Comparison of ENCODE assay signal across 17 cellular contexts in the genomic region with DNA sequence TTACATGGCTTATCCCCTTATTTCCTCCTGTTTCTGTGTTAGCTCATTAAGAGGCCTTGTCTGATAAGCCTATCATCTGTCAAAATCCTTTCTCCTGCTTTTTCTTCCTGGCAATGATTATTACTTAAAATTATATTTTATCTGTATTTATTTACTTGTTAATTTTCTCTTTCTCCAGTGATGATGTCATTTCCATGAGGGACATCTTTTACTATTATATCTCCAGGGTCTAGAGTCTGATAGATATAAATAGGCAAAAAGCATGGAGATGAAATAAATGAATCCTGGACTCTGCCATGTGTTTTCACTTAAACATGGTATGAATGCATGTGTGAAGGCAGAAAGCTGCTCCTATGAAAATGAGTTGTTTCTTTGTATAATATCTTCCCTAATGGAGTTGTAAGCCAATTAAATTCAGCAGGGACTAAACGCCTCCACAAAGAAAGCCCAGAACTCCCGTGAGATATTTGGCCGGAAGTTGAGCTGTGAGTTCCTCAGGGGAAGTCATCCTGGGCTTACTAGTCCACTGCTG.
DNase-seq lines count a peak whose midpoint lies in the region; ATAC-seq, FAIRE-seq and TF ChIP-seq lines count a peak whose summit lies in the region.
"Had no signal": no experiment of that assay in that cellular context is flagged by ENCODE, and none has a peak within 500 bp of the region (broad histone marks: within the 10 kb centered on the region; RNA-seq: fewer than 3 reads in every experiment).

No MANE protein-coding gene starts in this region.

- H2AFZ ChIP-seq in HepG2 (ENCODE audit: low read length) (no peak overlapping the region), SK-N-SH (ENCODE audit: low read depth) (no peak overlapping the region; the same call in 1 of the 2 replicates), endothelial cell of umbilical vein (ENCODE audit: low read depth, low read length) (peak overlapping the region; percentile 50)

- H3K4me2 ChIP-seq in HepG2 (ENCODE audit: low read depth, low read length): no peak overlapping the region
- H3K4me2 ChIP-seq in SK-N-SH: no peak overlapping the region
- H3K4me2 ChIP-seq in endothelial cell of umbilical vein (ENCODE audit: insufficient read depth, low read length): no peak overlapping the region

- intact Hi-C loops in HepG2 (cut with micrococcal nuclease; ENCODE audit: unreplicated experiment): no loop called here
- intact Hi-C loops in right lobe of liver (cut with DNase I): no loop called here
- intact Hi-C loops in endothelial cell of umbilical vein (cut with micrococcal nuclease): no loop called here

- no peaks in the 10 kb centered on the region for H3K9me1 ChIP-seq in endothelial cell of umbilical vein (replicated peaks; ENCODE audit: control insufficient read depth, extremely low read depth, insufficient read depth, low read length)

- no peaks in the 10 kb centered on the region for H4K20me1 ChIP-seq in HepG2 (ENCODE audit: insufficient read depth, low read length)
- no peaks in the 10 kb centered on the region for H4K20me1 ChIP-seq in SK-N-SH (ENCODE audit: insufficient read depth)
- no peaks in the 10 kb centered on the region for H4K20me1 ChIP-seq in endothelial cell of umbilical vein (replicated peaks; ENCODE audit: control insufficient read depth, extremely low read depth, insufficient read depth, low read length)
- H4K20me1 ChIP-seq: BLaER1 treated with 17β-estradiol and CSF1 and Interleukin-3, amounts not matched to agents 10 nM and 100 nM had no signal

- H3K9me2 ChIP-seq in SK-N-SH: no peaks in the 10 kb centered on the region

- no peaks in the 10 kb centered on the region; a peak in 1 of 5 replicates for H3K27me3 ChIP-seq in HepG2 (ENCODE audit: control insufficient read depth in 1 of 2, insufficient read depth in 2 of 2, low read length in 2 of 2)
- H3K27me3 ChIP-seq in right lobe of liver: no peaks in the 10 kb centered on the region
- H3K27me3 ChIP-seq in SK-N-SH (ENCODE audit: insufficient read depth): no peaks in the 10 kb centered on the region
- H3K27me3 ChIP-seq in endothelial cell of umbilical vein (ENCODE audit: control insufficient read depth in 2 of 2, insufficient read depth in 2 of 2, low read length in 2 of 2): no peaks in the 10 kb centered on the region
- H3K27me3 ChIP-seq in effector memory CD4-positive, alpha-beta T cell (replicated peaks; ENCODE audit: control insufficient read depth, insufficient read depth, low read length, poor library complexity, severe bottlenecking): no peaks in the 10 kb centered on the region
- H3K27me3 ChIP-seq: BLaER1 treated with 17β-estradiol and CSF1 and Interleukin-3, amounts not matched to agents 10 nM and 100 nM had no signal

- 4% methylated on average over 3 of the region's 3 CpGs for WGBS in HepG2 (ENCODE audit: low lambda C conversion rate)
- 3% methylated on average over 3 of the region's 3 CpGs for whole genome bisulfite sequencing in right lobe of liver (ENCODE audit: insufficient coverage, low coverage, low lambda C conversion rate, missing lambda C conversion rate)
- 6% methylated on average over 3 of the region's 3 CpGs for WGBS in SK-N-SH (ENCODE audit: low lambda C conversion rate)

- H3K9me3 ChIP-seq in HepG2 (ENCODE audit: low read length) (no peaks in the 10 kb centered on the region), right lobe of liver (no peaks in the 10 kb centered on the region), SK-N-SH (no peaks in the 10 kb centered on the region), endothelial cell of umbilical vein (replicated peaks; ENCODE audit: control insufficient read depth, insufficient read depth, low read length) (no peaks in the 10 kb centered on the region)
- no peaks in the 10 kb centered on the region for H3K9me3 ChIP-seq in effector memory CD4-positive, alpha-beta T cell (ENCODE audit: control insufficient read depth, low read length)

- CTCF ChIA-PET in HepG2 (lab: Yijun Ruan, JAX; ENCODE audit: low intra/inter-chr PET ratio, low total read pairs): no interaction called here
- CTCF ChIA-PET in SK-N-SH (lab: Yijun Ruan, JAX): interaction anchor here (1.1 to 1.3 kb wide), 2 partner anchors 25 to 314 kb away, joined by 3 to 4 read pairs; no protein-coding TSS in a partner anchor
- CTCF ChIA-PET in endothelial cell of umbilical vein (lab: Charles Lee): interaction anchor here (1.1 kb wide), 1 partner anchor 26 kb away, joined by 3 read pairs; no protein-coding TSS in a partner anchor

- ATAC-seq in HepG2 (no peak), right lobe of liver (no peak), omental fat pad (ENCODE audit: low FRiP score) (no peak)

- no peaks in the 10 kb centered on the region for H3F3A ChIP-seq in SK-N-SH (replicated peaks; ENCODE audit: insufficient read depth)

- H3K9ac ChIP-seq in HepG2 (ENCODE audit: insufficient read depth, low read depth, low read length): no peak overlapping the region
- no peak overlapping the region for H3K9ac ChIP-seq in SK-N-SH
- no peak overlapping the region for H3K9ac ChIP-seq in endothelial cell of umbilical vein (replicated peaks; ENCODE audit: extremely low read depth, insufficient read depth, low read length)
- H3K9ac ChIP-seq: BLaER1 treated with 17β-estradiol and CSF1 and Interleukin-3, amounts not matched to agents 10 nM and 100 nM had no signal

- H3K4me1 ChIP-seq in HepG2 (ENCODE audit: insufficient read depth, low read length) (no peaks in the 10 kb centered on the region), right lobe of liver (no peaks in the 10 kb centered on the region), SK-N-SH (ENCODE audit: control insufficient read depth in 1 of 2, insufficient read depth in 2 of 2, low read depth in 1 of 2, low read length in 1 of 2) (no peaks in the 10 kb centered on the region; a peak in 2 of 4 replicates), endothelial cell of umbilical vein (ENCODE audit: control insufficient read depth, extremely low read depth, insufficient read depth, low read length) (no peaks in the 10 kb centered on the region)
- H3K4me1 ChIP-seq in effector memory CD4-positive, alpha-beta T cell (ENCODE audit: control insufficient read depth, insufficient read depth, low read length, poor library complexity, severe bottlenecking): no peaks in the 10 kb centered on the region

- H3K4me3 ChIP-seq in HepG2 (replicated peaks in 1 of 3; ENCODE audit: insufficient read depth in 1 of 3, low read depth in 2 of 3, low read length in 3 of 3) (no peak overlapping the region), right lobe of liver (no peak overlapping the region), SK-N-SH (ENCODE audit: low read depth in 2 of 2, low read length in 1 of 2) (no peak overlapping the region), endothelial cell of umbilical vein (replicated peaks in 1 of 3; ENCODE audit: insufficient read depth in 1 of 3, low read depth in 1 of 3, low read length in 3 of 3) (no peak overlapping the region)
- H3K4me3 ChIP-seq in effector memory CD4-positive, alpha-beta T cell (ENCODE audit: insufficient read depth, low read depth, low read length, poor library complexity, severe bottlenecking): no peak overlapping the region
- H3K4me3 ChIP-seq: BLaER1 treated with 17β-estradiol and CSF1 and Interleukin-3, amounts not matched to agents 10 nM and 100 nM had no signal

- no peak for TF ChIP-seq POLR2A in HepG2 (IDR thresholded peaks at IDR 0.05; ENCODE audit: insufficient read depth in 1 of 2, low read depth in 2 of 2, low read length in 2 of 2)
- no peak for TF ChIP-seq POLR2A in right lobe of liver (IDR thresholded peaks at IDR 0.05)
- no peak for TF ChIP-seq POLR2A in endothelial cell of umbilical vein (IDR thresholded peaks at IDR 0.05; ENCODE audit: low read depth, low read length)

- POLR2A ChIA-PET in HepG2 (lab: Yijun Ruan, JAX) (no interaction called here), SK-N-SH (lab: Yijun Ruan, JAX) (no interaction called here), endothelial cell of umbilical vein (lab: Charles Lee) (no interaction called here)

- DNase-seq in HepG2 (ENCODE audit: low spot score) (no peak), right lobe of liver (no peak), SK-N-SH (peak; percentile 21), endothelial cell of umbilical vein (ENCODE audit: low read depth, low spot score) (no peak), omental fat pad (ENCODE audit: low spot score) (no peak), DMS153 treated with DMSO at 0.1 percent for 48 hours (lab: John Stamatoyannopoulos, UW; ENCODE audit: unreplicated experiment) (no peak), caudate nucleus (lab: John Stamatoyannopoulos, UW) (no peak)
- DNase-seq in effector memory CD4-positive, alpha-beta T cell: no peak
- DNase-seq: CD4-positive, alpha-beta memory T cell; DMS79 treated with DMSO at 0.1 percent for 48 hours; GDM1; H7; IMR-90; KBM-7 had no signal

- no peak for TF ChIP-seq EP300 in HepG2 (IDR thresholded peaks at IDR 0.05; ENCODE audit: low read depth in 2 of 2, low read length in 2 of 2)
- no peak for TF ChIP-seq EP300 in HepG2 (CRISPR knock-in tag; IDR thresholded peaks at IDR 0.05; ENCODE audit: borderline replicate concordance)
- no peak; a peak in 1 of 4 replicates for TF ChIP-seq EP300 in SK-N-SH (IDR thresholded peaks at IDR 0.05; ENCODE audit: borderline replicate concordance in 1 of 2, low read depth in 1 of 2, low read length in 1 of 2)

- TF ChIP-seq CTCF in HepG2 (CRISPR knock-in tag; IDR thresholded peaks at IDR 0.05): no peak
- TF ChIP-seq CTCF in right lobe of liver (IDR thresholded peaks at IDR 0.05): no peak
- TF ChIP-seq CTCF in SK-N-SH (IDR thresholded peaks at IDR 0.05): no peak
- TF ChIP-seq CTCF in endothelial cell of umbilical vein (IDR thresholded peaks at IDR 0.05; ENCODE audit: extremely low read depth in 1 of 2, insufficient read depth in 1 of 2, low read depth in 1 of 2, low read length in 2 of 2): no peak
- no peak for TF ChIP-seq CTCF in omental fat pad (IDR thresholded peaks at IDR 0.05)

- H3K36me3 ChIP-seq in HepG2 (replicated peaks in 1 of 2; ENCODE audit: control insufficient read depth in 1 of 2, insufficient read depth in 2 of 2, low read length in 2 of 2): no peaks in the 10 kb centered on the region
- no peaks in the 10 kb centered on the region for H3K36me3 ChIP-seq in right lobe of liver
- H3K36me3 ChIP-seq in SK-N-SH (replicated peaks in 1 of 2; ENCODE audit: control insufficient read depth in 1 of 2, insufficient read depth in 2 of 2, low read length in 1 of 2): no peaks in the 10 kb centered on the region
- H3K36me3 ChIP-seq in endothelial cell of umbilical vein (ENCODE audit: control insufficient read depth in 2 of 2, extremely low read depth in 1 of 2, insufficient read depth in 2 of 2, low read length in 2 of 2): no peaks in the 10 kb centered on the region
- no peaks in the 10 kb centered on the region for H3K36me3 ChIP-seq in effector memory CD4-positive, alpha-beta T cell (ENCODE audit: control insufficient read depth, insufficient read depth, low read length)
- H3K36me3 ChIP-seq: BLaER1 treated with 17β-estradiol and CSF1 and Interleukin-3, amounts not matched to agents 10 nM and 100 nM had no signal

- H3K79me2 ChIP-seq in HepG2 (ENCODE audit: insufficient read depth, low read length) (no peaks in the 10 kb centered on the region), SK-N-SH (ENCODE audit: insufficient read depth) (no peaks in the 10 kb centered on the region), endothelial cell of umbilical vein (ENCODE audit: control insufficient read depth, insufficient read depth, low read length) (no peaks in the 10 kb centered on the region)

- FAIRE-seq in HepG2 (lab: Jason Lieb, UNC) (no peak), endothelial cell of umbilical vein (lab: Jason Lieb, UNC) (peak; percentile 18)
- FAIRE-seq: GM19239 had no signal

- in situ Hi-C loops in HepG2 (cut with HindIII; ENCODE audit: extremely low pct_ligation_motif_present, low pct_unique_long_range_greater_than_20kb): no loop called here

- dilution Hi-C loops in endothelial cell of umbilical vein (cut with MboI; ENCODE audit: extremely low pct_ligation_motif_present, low sequenced_read_pairs): no loop called here

- H3K27ac ChIP-seq in HepG2 (ENCODE audit: extremely low read length, insufficient read depth, low read length) (no peak overlapping the region), right lobe of liver (no peak overlapping the region), SK-N-SH (ENCODE audit: low read depth in 2 of 2, low read length in 1 of 2) (peak overlapping the region in 1 of 2 experiments; percentile 82; a peak in 2 of 4 replicates), endothelial cell of umbilical vein (ENCODE audit: insufficient read depth, low read depth, low read length) (no peak overlapping the region), caudate nucleus (ENCODE audit: low read depth, low read length) (no peak overlapping the region)
- H3K27ac ChIP-seq in effector memory CD4-positive, alpha-beta T cell (ENCODE audit: insufficient read depth, low read length, poor library complexity, severe bottlenecking): no peak overlapping the region
- H3K27ac ChIP-seq: 22Rv1 had no signal

- TF ChIP-seq RAD21 in HepG2 (CRISPR knock-in tag; IDR thresholded peaks at IDR 0.05) (no peak), SK-N-SH (IDR thresholded peaks at IDR 0.05; ENCODE audit: low read length) (no peak)

- BruUV-seq in HepG2 (replicated peaks; lab: Mats Ljungman, UMichigan) (no TSS peak), endothelial cell of umbilical vein (replicated peaks; lab: Mats Ljungman, UMichigan) (no TSS peak)

Comparison
In these comparisons a context has a peak if more than half of its experiments do, and no peak if none do; other contexts are left out.
1. Of the 25 proteins assayed by ChIP-seq in both HepG2 and SK-N-SH: peak only in HepG2: none; only in SK-N-SH: TCF12; in both: none; in neither: 24.